ENCODE assay signal across 15 cellular contexts in the genomic region with DNA sequence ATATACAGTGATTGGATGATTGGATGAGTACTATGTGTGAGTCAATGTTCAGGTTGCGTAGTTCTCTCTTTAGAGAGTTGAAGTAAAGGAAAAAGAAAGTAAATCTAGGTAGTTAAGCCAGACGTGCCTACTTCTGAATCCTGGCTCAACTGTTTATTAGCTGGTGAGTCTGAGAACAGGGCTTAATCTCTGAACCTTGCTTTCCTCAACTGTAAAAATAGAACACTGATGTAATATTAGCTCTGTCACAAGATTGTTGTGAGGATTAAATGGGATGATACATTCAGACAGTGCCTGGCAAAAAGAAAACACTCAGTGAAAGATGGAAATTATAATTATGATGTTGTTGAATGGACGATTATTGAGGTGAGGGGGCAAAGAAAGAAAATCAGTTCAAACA.
"Had no signal": no experiment of that assay in that cellular context is flagged by ENCODE, and none has a peak within 500 bp of the region (broad histone marks: within the 10 kb centered on the region; RNA-seq: fewer than 3 reads in every experiment).

No MANE protein-coding gene starts in this region.

- H3K27me3 ChIP-seq: ascending aorta, breast epithelium, ovary, tibial nerve, uterus had no signal

- H3K4me3 ChIP-seq: ascending aorta, breast epithelium, lung, ovary, skin epidermis, tibial nerve, uterus had no signal

- DNase-seq: activated CD4-positive, alpha-beta T cell treated with anti-CD3 and anti-CD28 coated beads, Interleukin-2, amount 50 U/mL, for 1 hour; activated naive CD4-positive, alpha-beta T cell; activated naive CD8-positive, alpha-beta T cell treated with anti-CD3 and anti-CD28 coated beads, Interleukin-2, amount 50 U/mL, for 24 hours; activated T-cell treated with anti-CD3 and anti-CD28 coated beads for 4 hours; dermis blood vessel endothelial cell; naive thymus-derived CD4-positive, alpha-beta T cell; ovary; stimulated activated CD4-positive, alpha-beta T cell treated with anti-CD3 and anti-CD28 coated beads, Interleukin-4, amount 100 ng/mL, for 24 hours; stimulated activated naive CD4-positive, alpha-beta T cell; uterus had no signal

- ATAC-seq: activated naive CD8-positive, alpha-beta T cell treated with anti-CD3 and anti-CD28 coated beads, Interleukin-2, amount 50 U/mL, for 24 hours; naive thymus-derived CD4-positive, alpha-beta T cell had no signal

- H3K27ac ChIP-seq: ascending aorta, breast epithelium, ovary, skin epidermis, tibial nerve had no signal

- H3K4me1 ChIP-seq: ascending aorta, breast epithelium, tibial nerve, uterus had no signal

- H3K9me3 ChIP-seq: ascending aorta, breast epithelium, ovary, tibial nerve, uterus had no signal

- H3K36me3 ChIP-seq: ascending aorta, breast epithelium, ovary, tibial nerve, uterus had no signal
